ENCODE assay signal across 11 cellular contexts in the genomic region with DNA sequence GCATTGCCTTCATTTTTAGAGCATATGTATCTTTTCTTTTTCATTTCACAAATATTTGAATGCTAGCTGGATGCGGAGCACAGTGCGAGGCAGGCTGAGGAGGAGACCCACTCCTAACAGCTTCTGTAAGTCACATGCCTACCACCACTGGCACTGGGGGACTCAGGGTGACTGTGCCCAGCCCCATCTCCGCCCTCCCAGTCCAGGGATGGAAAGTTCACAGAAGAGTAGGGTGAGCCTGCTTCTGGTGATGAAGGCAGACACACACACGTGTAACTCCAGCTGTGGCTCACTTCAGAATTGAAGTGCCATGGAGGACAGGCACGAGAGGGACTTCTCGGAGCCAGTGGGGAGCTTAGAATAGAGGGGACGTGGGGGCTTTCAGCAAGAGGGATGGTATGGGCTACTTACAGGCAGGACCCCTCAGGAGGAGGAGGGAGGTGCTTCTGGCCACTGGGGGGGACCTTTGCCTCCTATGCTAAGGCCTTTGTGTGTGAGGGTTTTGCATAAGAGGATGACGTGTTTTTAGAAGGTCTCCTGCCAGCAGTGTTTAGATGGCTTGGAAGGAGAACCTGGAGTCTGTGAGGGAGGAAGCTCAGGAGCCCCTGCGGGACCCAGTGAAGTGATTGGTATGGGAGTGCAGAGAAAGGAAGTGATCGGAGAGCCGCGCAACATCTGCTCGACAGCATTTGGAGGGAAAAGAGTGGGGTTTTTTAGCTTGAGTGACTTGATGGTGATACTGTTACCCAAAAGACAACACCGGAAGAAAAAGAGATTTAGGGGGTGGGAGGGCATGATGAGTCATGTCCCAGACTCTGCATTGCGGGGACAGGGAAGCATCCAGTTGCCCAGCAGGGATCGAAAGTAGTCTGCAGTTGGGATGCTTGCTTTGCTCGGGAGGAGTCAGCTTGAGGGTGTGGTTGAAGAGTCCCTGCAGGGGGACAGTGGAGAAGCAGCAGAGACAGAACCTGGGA.
A peak's percentile ranks its signal among the peaks of the same experiment; 100 is the strongest.
DNase-seq lines count a peak whose midpoint lies in the region; ATAC-seq, FAIRE-seq and TF ChIP-seq lines count a peak whose summit lies in the region.
"Had no signal": no experiment of that assay in that cellular context is flagged by ENCODE, and none has a peak within 500 bp of the region (broad histone marks: within the 10 kb centered on the region; RNA-seq: fewer than 3 reads in every experiment).

No MANE protein-coding gene starts in this region.

- H3K9ac ChIP-seq in astrocyte (ENCODE audit: low read length) = peak overlapping the region; percentile 69

- peaks cover 22% of the 10 kb centered on the region for H3K36me3 Mint-ChIP-seq in astrocyte (ENCODE audit: low read depth, unreplicated experiment)
- H3K36me3 Mint-ChIP-seq in activated CD4-positive, alpha-beta T cell treated with anti-CD3 and anti-CD28 coated beads, Interleukin-2, amount 10 ng/mL, durations not matched to agents 7 days and 5 days (ENCODE audit: low read depth) = no peaks in the 10 kb centered on the region

- CTCF ChIA-PET in activated CD4-positive, alpha-beta T cell treated with anti-CD3 and anti-CD28 coated beads, Interleukin-2, amount 10 ng/mL, durations not matched to agents 7 days and 5 days (lab: Charles Lee) = interaction anchor here (0.9 to 1.4 kb wide), 3 partner anchors 9 to 19 kb away, joined by 3 to 4 read pairs (median 3); no protein-coding TSS in a partner anchor

- peaks cover 78% of the 10 kb centered on the region for H3K79me2 ChIP-seq in astrocyte (ENCODE audit: insufficient read depth, low read length)

- no peaks in the 10 kb centered on the region for H3K9me3 ChIP-seq in astrocyte (ENCODE audit: insufficient read depth, low read depth, low read length)
- H3K9me3 ChIP-seq in left ventricle myocardium inferior (replicated peaks) = no peaks in the 10 kb centered on the region

- POLR2A ChIA-PET in activated CD4-positive, alpha-beta T cell treated with anti-CD3 and anti-CD28 coated beads, Interleukin-2, amount 10 ng/mL, durations not matched to agents 7 days and 5 days (lab: Charles Lee) = no interaction called here

- H3K4me1 ChIP-seq in astrocyte (ENCODE audit: insufficient read depth, low read length) (peaks cover 75% of the 10 kb centered on the region), left ventricle myocardium inferior (peaks cover 35% of the 10 kb centered on the region)

- H3K27ac Mint-ChIP-seq in astrocyte (ENCODE audit: unreplicated experiment) = peak overlapping the region; percentile 80
- no peak overlapping the region for H3K27ac Mint-ChIP-seq in activated CD4-positive, alpha-beta T cell treated with anti-CD3 and anti-CD28 coated beads, Interleukin-2, amount 10 ng/mL, durations not matched to agents 7 days and 5 days

- H3K27me3 Mint-ChIP-seq in astrocyte (ENCODE audit: low read depth, unreplicated experiment) = no peaks in the 10 kb centered on the region
- no peaks in the 10 kb centered on the region for H3K27me3 Mint-ChIP-seq in activated CD4-positive, alpha-beta T cell treated with anti-CD3 and anti-CD28 coated beads, Interleukin-2, amount 10 ng/mL, durations not matched to agents 7 days and 5 days

- H3K4me2 ChIP-seq in astrocyte (ENCODE audit: low read length) = peak overlapping the region; percentile 53

- peak overlapping the region; percentile 52 for H3K4me3 Mint-ChIP-seq in astrocyte (ENCODE audit: unreplicated experiment)
- H3K4me3 Mint-ChIP-seq in activated CD4-positive, alpha-beta T cell treated with anti-CD3 and anti-CD28 coated beads, Interleukin-2, amount 10 ng/mL, durations not matched to agents 7 days and 5 days = no peak overlapping the region

- no peak overlapping the region for H2AFZ ChIP-seq in astrocyte (ENCODE audit: low read depth, low read length)

- H3K27ac ChIP-seq in astrocyte (ENCODE audit: low read depth, low read length) (peak overlapping the region; percentile 95), left ventricle myocardium inferior (replicated peaks) (peak overlapping the region; percentile 62), skin epidermis (peak overlapping the region in 14 of 21 experiments; percentile 1 to 80 (median 56))

- no peak for TF ChIP-seq CTCF in astrocyte (IDR thresholded peaks at IDR 0.05; ENCODE audit: insufficient read depth, low read depth, low read length)
- no peak for TF ChIP-seq CTCF in left ventricle myocardium inferior (IDR thresholded peaks at IDR 0.05; ENCODE audit: borderline replicate concordance)

- FAIRE-seq in astrocyte (lab: Jason Lieb, UNC) = no peak
- FAIRE-seq: colon had no signal

- no peak for ATAC-seq in GM21717 (IDR thresholded peaks at IDR 0.05; ENCODE audit: unreplicated experiment)

- peaks cover 52% of the 10 kb centered on the region for H3K4me1 Mint-ChIP-seq in astrocyte (ENCODE audit: low read depth, unreplicated experiment)
- H3K4me1 Mint-ChIP-seq in activated CD4-positive, alpha-beta T cell treated with anti-CD3 and anti-CD28 coated beads, Interleukin-2, amount 10 ng/mL, durations not matched to agents 7 days and 5 days = peaks cover 47% of the 10 kb centered on the region

- H3K4me3 ChIP-seq in H7 (ENCODE audit: insufficient read depth, low read depth, low read length) = no peak overlapping the region
- H3K4me3 ChIP-seq in astrocyte (ENCODE audit: insufficient read depth, low read depth, low read length) = peak overlapping the region; percentile 1
- no peak overlapping the region for H3K4me3 ChIP-seq in left ventricle myocardium inferior
- H3K4me3 ChIP-seq in skin epidermis = no peak overlapping the region

- H3K36me3 ChIP-seq in H7 (replicated peaks; ENCODE audit: control insufficient read depth, insufficient read depth, low read length) (peaks cover 9% of the 10 kb centered on the region), astrocyte (ENCODE audit: insufficient read depth, low read length) (peaks cover 60% of the 10 kb centered on the region), left ventricle myocardium inferior (peaks cover 75% of the 10 kb centered on the region)

- intact Hi-C loops in left ventricle myocardium inferior (cut with micrococcal nuclease) = no loop called here

- no peaks in the 10 kb centered on the region for H3K27me3 ChIP-seq in H7 (ENCODE audit: control insufficient read depth, insufficient read depth, low read length)
- no peaks in the 10 kb centered on the region for H3K27me3 ChIP-seq in astrocyte (ENCODE audit: insufficient read depth, low read length)
- no peaks in the 10 kb centered on the region for H3K27me3 ChIP-seq in left ventricle myocardium inferior (ENCODE audit: low read depth)

- peaks cover 74% of the 10 kb centered on the region for H4K20me1 ChIP-seq in astrocyte (ENCODE audit: insufficient read depth, low read length)

- DNase-seq in H7 (peak; percentile 48), astrocyte (ENCODE audit: low read depth) (peak; percentile 57), left ventricle myocardium inferior (no peak), NCI-H2029 (lab: John Stamatoyannopoulos, UW) (no peak)
- DNase-seq in activated CD4-positive, alpha-beta T cell treated with anti-CD3 and anti-CD28 coated beads, Interleukin-2, amount 10 ng/mL, durations not matched to agents 7 days and 5 days = no peak
- no peak for DNase-seq in activated T-cell treated with anti-CD3 and anti-CD28 coated beads, Interleukin-2, amount 50 U/mL, for 48 hours
- DNase-seq: CD8-positive, alpha-beta memory T cell; NCI-H187 treated with DMSO at 0.1 percent for 48 hours had no signal

- H3K9me3 Mint-ChIP-seq in astrocyte (ENCODE audit: unreplicated experiment) = no peaks in the 10 kb centered on the region
- no peaks in the 10 kb centered on the region for H3K9me3 Mint-ChIP-seq in activated CD4-positive, alpha-beta T cell treated with anti-CD3 and anti-CD28 coated beads, Interleukin-2, amount 10 ng/mL, durations not matched to agents 7 days and 5 days
- H3K9me3 Mint-ChIP-seq: CD8-positive, alpha-beta memory T cell had no signal

Comparison
In these comparisons a context has a peak if more than half of its experiments do, and no peak if none do; other contexts are left out.
1. DNase-seq: peak in H7 (single experiment) and astrocyte (single experiment); none in left ventricle myocardium inferior (single experiment), NCI-H2029 (single experiment), activated CD4-positive, alpha-beta T cell treated with anti-CD3 and anti-CD28 coated beads, Interleukin-2, amount 10 ng/mL, durations not matched to agents 7 days and 5 days (single experiment) and activated T-cell treated with anti-CD3 and anti-CD28 coated beads, Interleukin-2, amount 50 U/mL, for 48 hours (0 of 2).
2. Peak in every context shown above with its lines, with median percentiles within 50 percentile points of each other: H3K27ac ChIP-seq.